In genomic region chr5:32586251-32586642, GRCh38 we compare ENCODE assay signal across 8 cellular contexts. TPM values are rescaled to one million over a fixed set of nuclear protein-coding genes. Genes with fewer than 3 reads are reported as not detected.
DNase-seq lines count a peak whose midpoint lies in the region; ATAC-seq and TF ChIP-seq lines count a peak whose summit lies in the region.

No MANE protein-coding gene starts in this region.

- H3K27ac ChIP-seq in HUES64 (ENCODE audit: low read depth, low read length), result peak overlapping the region; percentile 97

- peak; percentile 41 for DNase-seq in GM10248 (ENCODE audit: extremely low spot score)
- no peak for DNase-seq in central memory CD8-positive, alpha-beta T cell (ENCODE audit: low spot score in 2 of 2)
- DNase-seq in kidney tubule cell (ENCODE audit: low spot score), result no peak

- peaks cover 46% of the 10 kb centered on the region for H3K36me3 Mint-ChIP-seq in central memory CD8-positive, alpha-beta T cell (ENCODE audit: insufficient read depth)
- peaks cover 20% of the 10 kb centered on the region for H3K36me3 Mint-ChIP-seq in nephron (ENCODE audit: low read depth)

- no peaks in the 10 kb centered on the region for H3K9me3 ChIP-seq in HUES64 (ENCODE audit: insufficient read depth, low read depth, low read length)

- no peak for ATAC-seq in central memory CD8-positive, alpha-beta T cell (replicated peaks; ENCODE audit: extremely low read depth, poor library complexity, severe bottlenecking)
- no peak for ATAC-seq in GM21717 (IDR thresholded peaks at IDR 0.05; ENCODE audit: unreplicated experiment)
- ATAC-seq in GM21515 (IDR thresholded peaks at IDR 0.05; ENCODE audit: unreplicated experiment), result no peak
- ATAC-seq in HG03039 (IDR thresholded peaks at IDR 0.05; ENCODE audit: unreplicated experiment), result no peak

- no peaks in the 10 kb centered on the region for H3K27me3 Mint-ChIP-seq in central memory CD8-positive, alpha-beta T cell
- no peaks in the 10 kb centered on the region for H3K27me3 Mint-ChIP-seq in nephron (ENCODE audit: low read depth)

- peak overlapping the region; percentile 99 for H3K4me3 ChIP-seq in HUES64 (ENCODE audit: low read length)

- H3K36me3 ChIP-seq in HUES64 (ENCODE audit: insufficient read depth, low read length), result peaks cover 31% of the 10 kb centered on the region

- no peaks in the 10 kb centered on the region for H3K27me3 ChIP-seq in HUES64 (ENCODE audit: insufficient read depth, low read length)

- H3K27ac Mint-ChIP-seq in central memory CD8-positive, alpha-beta T cell (ENCODE audit: low read depth), result peak overlapping the region; percentile 95
- peak overlapping the region; percentile 69 to 96 (median 95) for H3K27ac Mint-ChIP-seq in nephron

- H3K9me3 Mint-ChIP-seq in central memory CD8-positive, alpha-beta T cell, result no peaks in the 10 kb centered on the region
- H3K9me3 Mint-ChIP-seq in nephron, result peaks cover 5% of the 10 kb centered on the region

- peaks cover 62% of the 10 kb centered on the region for H3K4me1 Mint-ChIP-seq in central memory CD8-positive, alpha-beta T cell
- peaks cover 32% of the 10 kb centered on the region for H3K4me1 Mint-ChIP-seq in nephron

- TF ChIP-seq CTCF in GM10248 (IDR thresholded peaks at IDR 0.05; ENCODE audit: control extremely low read depth, extremely low read depth, low read depth, missing control alignments) (no peak), nephron (IDR thresholded peaks at IDR 0.05; ENCODE audit: unreplicated experiment in 3 of 3) (no peak)

- H3K4me3 Mint-ChIP-seq in central memory CD8-positive, alpha-beta T cell, result peak overlapping the region; percentile 92
- peak overlapping the region; percentile 94 to 98 (median 96) for H3K4me3 Mint-ChIP-seq in nephron

- H3K9ac ChIP-seq in HUES64 (ENCODE audit: low read depth, low read length), result peak overlapping the region; percentile 90

- H3K4me1 ChIP-seq in HUES64 (ENCODE audit: insufficient read depth, low read length), result peaks cover 23% of the 10 kb centered on the region

- POLR2A ChIA-PET in GM10248 (lab: Yijun Ruan, JAX), result no interaction called here

- CTCF ChIA-PET in GM10248 (lab: Yijun Ruan, JAX), result interaction anchor here (1.1 to 6.4 kb wide), 2 partner anchors 50 to 97 kb away, joined by 3 to 191 read pairs; no protein-coding TSS in a partner anchor

- 1% methylated on average over 7 of the region's 10 CpGs for WGBS in HUES64

RNA-seq across cellular contexts. Expression of gene SUB1, which starts 0.9 kb away (rescaled TPM):
- 254 TPM for polyA plus RNA-seq in HUES64 (2013, experiment 1 of 2)
- polyA plus RNA-seq in HUES64 (2013, experiment 2 of 2), result 278 TPM
